ENCODE assay signal across 8 cellular contexts in the genomic region with DNA sequence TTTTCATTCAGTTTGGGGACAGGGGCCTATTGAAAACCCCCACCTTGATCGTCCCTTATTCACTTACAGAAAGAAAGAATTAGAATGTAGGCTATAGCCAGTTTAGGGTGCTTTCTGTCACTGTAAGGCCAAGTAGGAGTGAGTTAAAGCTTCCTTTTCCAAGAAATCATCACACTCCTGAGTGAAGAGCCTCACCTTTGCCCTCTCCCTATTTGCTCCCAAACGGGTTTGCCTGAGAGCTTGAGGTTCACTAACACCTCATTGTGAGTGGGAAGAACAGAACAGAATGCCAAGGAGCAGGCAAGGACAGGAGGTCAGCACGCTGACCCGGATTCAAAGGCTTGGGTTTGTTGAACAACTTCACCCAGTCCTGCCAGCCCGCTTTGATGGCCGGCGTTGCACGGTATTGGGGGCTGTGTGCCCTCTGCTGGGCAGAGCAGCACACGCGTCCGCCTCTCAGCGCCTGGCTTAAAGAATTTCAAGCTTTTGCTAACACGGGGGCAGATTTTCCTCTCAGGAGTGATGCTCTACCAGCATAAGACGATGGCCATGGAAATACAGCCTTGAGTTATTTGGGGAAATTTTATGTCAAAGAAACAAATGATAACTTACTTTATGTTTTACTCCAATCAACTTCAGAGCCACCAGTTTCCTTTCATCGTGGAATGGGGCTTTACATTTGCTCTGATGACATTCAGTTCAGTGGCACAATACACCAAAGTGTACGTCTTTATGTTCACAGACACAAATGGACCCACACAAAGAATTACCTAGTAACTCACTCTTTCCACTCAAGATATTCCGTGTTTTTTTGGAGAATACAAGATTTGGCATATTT.
DNase-seq lines count a peak whose midpoint lies in the region; ATAC-seq, FAIRE-seq and TF ChIP-seq lines count a peak whose summit lies in the region.

No MANE protein-coding gene starts in this region.

- H3K27me3 ChIP-seq in pancreas = no peaks in the 10 kb centered on the region
- no peaks in the 10 kb centered on the region for H3K27me3 ChIP-seq in CD4-positive, alpha-beta memory T cell (ENCODE audit: insufficient read depth, low read length)

- peaks cover 8% of the 10 kb centered on the region for H3K27me3 Mint-ChIP-seq in T-helper 2 cell treated with Interferon-gamma antibody and Interleukin-4, amounts not matched to agents 5 μg/mL and 100 μg/mL, for 36 hours (ENCODE audit: low read depth)
- no peaks in the 10 kb centered on the region for H3K27me3 Mint-ChIP-seq in CD4-positive, alpha-beta memory T cell

- no peaks in the 10 kb centered on the region for H3K4me1 Mint-ChIP-seq in T-helper 2 cell treated with Interferon-gamma antibody and Interleukin-4, amounts not matched to agents 5 μg/mL and 100 μg/mL, for 36 hours (ENCODE audit: low read depth)
- H3K4me1 Mint-ChIP-seq in CD4-positive, alpha-beta memory T cell = no peaks in the 10 kb centered on the region

- H3K4me3 Mint-ChIP-seq in T-helper 2 cell treated with Interferon-gamma antibody and Interleukin-4, amounts not matched to agents 5 μg/mL and 100 μg/mL, for 36 hours = no peak overlapping the region
- H3K4me3 Mint-ChIP-seq in CD4-positive, alpha-beta memory T cell = no peak overlapping the region

- peak in 3 of 4 donors; percentile 17 to 27 (median 24) for TF ChIP-seq CTCF in pancreas (IDR thresholded peaks at IDR 0.05)

- ATAC-seq in HG03439 (IDR thresholded peaks at IDR 0.05; ENCODE audit: unreplicated experiment) (peak; percentile 70), pancreas (peak in 3 of 4 donors; percentile 77 to 85 (median 84))

- FAIRE-seq in GM19239 (lab: Jason Lieb, UNC) (no peak), pancreas (lab: Jason Lieb, UNC) (no peak)

- H3K27ac Mint-ChIP-seq in T-helper 2 cell treated with Interferon-gamma antibody and Interleukin-4, amounts not matched to agents 5 μg/mL and 100 μg/mL, for 36 hours = no peak overlapping the region
- no peak overlapping the region for H3K27ac Mint-ChIP-seq in CD4-positive, alpha-beta memory T cell

- H3K27ac ChIP-seq in pancreas = no peak overlapping the region
- H3K27ac ChIP-seq in CD4-positive, alpha-beta memory T cell (ENCODE audit: low read depth, low read length) = no peak overlapping the region

- H3K36me3 ChIP-seq in pancreas = no peaks in the 10 kb centered on the region
- no peaks in the 10 kb centered on the region for H3K36me3 ChIP-seq in CD4-positive, alpha-beta memory T cell (ENCODE audit: insufficient read depth, low read length)

- 26 to 37% methylated on average over 17 of the region's 17 CpGs for WGBS in pancreas, 2 donors

- H3K9me3 ChIP-seq in pancreas = no peaks in the 10 kb centered on the region
- H3K9me3 ChIP-seq in CD4-positive, alpha-beta memory T cell (ENCODE audit: control insufficient read depth in 1 of 2, low read length in 2 of 2) = no peaks in the 10 kb centered on the region

- no peaks in the 10 kb centered on the region for H3K36me3 Mint-ChIP-seq in T-helper 2 cell treated with Interferon-gamma antibody and Interleukin-4, amounts not matched to agents 5 μg/mL and 100 μg/mL, for 36 hours (ENCODE audit: low read depth)
- no peaks in the 10 kb centered on the region for H3K36me3 Mint-ChIP-seq in CD4-positive, alpha-beta memory T cell

- CTCF ChIA-PET in CD4-positive, alpha-beta memory T cell (lab: Charles Lee; ENCODE audit: partially characterized antibody) = interaction anchor here (0.6 kb wide), 1 partner anchor 463 kb away, joined by 3 read pairs; no protein-coding TSS in a partner anchor

- DNase-seq in DMS53 treated with DMSO at 0.1 percent for 48 hours (lab: John Stamatoyannopoulos, UW; ENCODE audit: unreplicated experiment) (peak; percentile 24), GM19239 (ENCODE audit: insufficient read length, low spot score) (peak; percentile 9), germinal center (ENCODE audit: low spot score) (peak; percentile 44), pancreas (peak in 5 of 6 donors; percentile 17 to 74 (median 28)), NCI-H2029 (lab: John Stamatoyannopoulos, UW) (no peak)
- DNase-seq in T-helper 2 cell treated with Interferon-gamma antibody and Interleukin-4, amounts not matched to agents 5 μg/mL and 100 μg/mL, for 36 hours (ENCODE audit: low spot score) = peak; percentile 4
- DNase-seq in CD4-positive, alpha-beta memory T cell = no peak

- POLR2A ChIA-PET in CD4-positive, alpha-beta memory T cell (lab: Charles Lee; ENCODE audit: partially characterized antibody) = no interaction called here

- intact Hi-C loops in pancreas (cut with DNase I) = no loop called here
- intact Hi-C loops in CD4-positive, alpha-beta memory T cell (cut with micrococcal nuclease) = no loop called here

- no peaks in the 10 kb centered on the region for H3K4me1 ChIP-seq in pancreas
- no peaks in the 10 kb centered on the region for H3K4me1 ChIP-seq in CD4-positive, alpha-beta memory T cell (ENCODE audit: insufficient read depth, low read length)

- H3K4me3 ChIP-seq in pancreas = no peak overlapping the region
- H3K4me3 ChIP-seq in CD4-positive, alpha-beta memory T cell (ENCODE audit: low read length in 2 of 2) = no peak overlapping the region

- H3K9me3 Mint-ChIP-seq in T-helper 2 cell treated with Interferon-gamma antibody and Interleukin-4, amounts not matched to agents 5 μg/mL and 100 μg/mL, for 36 hours = no peaks in the 10 kb centered on the region
- H3K9me3 Mint-ChIP-seq in CD4-positive, alpha-beta memory T cell = peaks cover 0 to 43% (median 24%) of the 10 kb centered on the region in 8 donors

Comparison
In these comparisons a context has a peak if more than half of its experiments do, and no peak if none do; other contexts are left out.
1. DNase-seq: peak in DMS53 treated with DMSO at 0.1 percent for 48 hours (single experiment), GM19239 (single experiment), T-helper 2 cell treated with Interferon-gamma antibody and Interleukin-4, amounts not matched to agents 5 μg/mL and 100 μg/mL, for 36 hours (single experiment), germinal center (single experiment) and pancreas (5 of 6); none in CD4-positive, alpha-beta memory T cell (0 of 5) and NCI-H2029 (single experiment).